In genomic region chr14:68640293-68640574, GRCh38 we compare ENCODE assay signal across 22 cellular contexts.
DNase-seq lines count a peak whose midpoint lies in the region; ATAC-seq, FAIRE-seq and TF ChIP-seq lines count a peak whose summit lies in the region.
"Had no signal": no experiment of that assay in that cellular context is flagged by ENCODE, and none has a peak within 500 bp of the region (broad histone marks: within the 10 kb centered on the region; RNA-seq: fewer than 3 reads in every experiment).

No MANE protein-coding gene starts in this region.

- no peak overlapping the region for H3K27ac ChIP-seq in K562 (ENCODE audit: extremely low read depth, low read depth, low read length)
- no peak overlapping the region for H3K27ac ChIP-seq in trophoblast cell (ENCODE audit: low read depth, low read length)

- peak overlapping the region; percentile 67 for H4K91ac ChIP-seq in trophoblast cell (ENCODE audit: low read depth, low read length)

- no peak overlapping the region for H4K8ac ChIP-seq in trophoblast cell (ENCODE audit: low read depth, low read length)

- no peak overlapping the region for H3K4ac ChIP-seq in trophoblast cell (ENCODE audit: low read depth, low read length)

- CTCF ChIA-PET in K562 (lab: Yijun Ruan, JAX; ENCODE audit: low intra/inter-chr PET ratio), result no interaction called here

- no peaks in the 10 kb centered on the region for H4K20me1 ChIP-seq in K562 (replicated peaks; ENCODE audit: control insufficient read depth, insufficient read depth, low read length)
- H4K20me1 ChIP-seq: BLaER1 treated with 17β-estradiol and CSF1 and Interleukin-3, amounts not matched to agents 10 nM and 100 nM had no signal

- H3K4me3 ChIP-seq in K562 (no peak overlapping the region), trophoblast cell (ENCODE audit: low read depth, low read length) (no peak overlapping the region)
- H3K4me3 ChIP-seq: A549; BLaER1 treated with 17β-estradiol and CSF1 and Interleukin-3, amounts not matched to agents 10 nM and 100 nM; HAP-1 had no signal

- no peak overlapping the region for H3K23ac ChIP-seq in trophoblast cell (ENCODE audit: low read length)

- TF ChIP-seq RAD21 in K562 (CRISPR knock-in tag; conservative IDR thresholded peaks at IDR 0.05 in 1 of 2, IDR thresholded peaks at IDR 0.05 in 1 of 2), result no peak

- no peak for TF ChIP-seq POLR2A in K562 (conservative IDR thresholded peaks at IDR 0.05)

- H3K9ac ChIP-seq in K562 (ENCODE audit: insufficient read depth in 1 of 2, low read depth in 2 of 2, low read length in 2 of 2) (no peak overlapping the region), trophoblast cell (ENCODE audit: low read length) (no peak overlapping the region)

- no peak for TF ChIP-seq EP300 in K562 (IDR thresholded peaks at IDR 0.05; ENCODE audit: low read length)

- H3K4me1 ChIP-seq in K562 (replicated peaks in 1 of 2; ENCODE audit: control insufficient read depth in 2 of 2, insufficient read depth in 2 of 2, low read length in 2 of 2), result peaks cover 0 to 4% of the 10 kb centered on the region in 2 experiments; a peak in 2 of 5 replicates
- peaks cover 15 to 28% of the 10 kb centered on the region in 2 experiments for H3K4me1 ChIP-seq in trophoblast cell (ENCODE audit: control insufficient read depth in 1 of 2, insufficient read depth in 2 of 2, low read length in 2 of 2)
- H3K4me1 ChIP-seq: BE2C, HAP-1 had no signal

- WGBS in K562 (ENCODE audit: insufficient coverage, low coverage, missing lambda C conversion rate), result 40% methylated on average over 2 of the region's 2 CpGs
- no CpG with 5 or more reads among the region's 2 CpGs for WGBS in trophoblast cell (ENCODE audit: extremely low coverage, insufficient coverage, insufficient read length)

- no peak overlapping the region for H2AFZ ChIP-seq in K562 (ENCODE audit: low read depth, low read length)
- no peak overlapping the region for H2AFZ ChIP-seq in trophoblast cell (ENCODE audit: insufficient read depth, low read length, poor library complexity)

- DNase-seq in HTR-8/SVneo (ENCODE audit: insufficient read length, low spot score), result no peak
- DNase-seq in K562 (ENCODE audit: extremely low read depth in 1 of 4, low spot score in 3 of 4), result no peak
- DNase-seq in trophoblast cell, result no peak
- no peak for DNase-seq in anterior cingulate cortex (lab: John Stamatoyannopoulos, UW)
- DNase-seq in NCI-H82 (lab: John Stamatoyannopoulos, UW), result no peak
- DNase-seq: 8988T; ACHN; AML-193; BE2C; CD4-positive, alpha-beta T cell; CD8-positive, alpha-beta memory T cell; DMS53; DND-41; GOT3; HFFc6 had no signal

- no peak overlapping the region for H2BK5ac ChIP-seq in trophoblast cell (ENCODE audit: low read depth, low read length, poor library complexity)

- no peak overlapping the region for H2BK120ac ChIP-seq in trophoblast cell (ENCODE audit: insufficient read depth, low read length, poor library complexity)

- no peaks in the 10 kb centered on the region for H3K79me2 ChIP-seq in K562 (ENCODE audit: control insufficient read depth, insufficient read depth, low read length)
- H3K79me2 ChIP-seq in trophoblast cell (ENCODE audit: control insufficient read depth, insufficient read depth, low read length, poor library complexity), result no peaks in the 10 kb centered on the region

- no TSS peak for BruUV-seq in K562 (replicated peaks; lab: Mats Ljungman, UMichigan)

- peaks cover 27% of the 10 kb centered on the region for H3K79me1 ChIP-seq in trophoblast cell (ENCODE audit: low read length)

- no peak overlapping the region for H3K14ac ChIP-seq in trophoblast cell (ENCODE audit: low read length)

- no peaks in the 10 kb centered on the region for H3K9me3 ChIP-seq in K562 (replicated peaks; ENCODE audit: control insufficient read depth, insufficient read depth, low read depth, low read length)
- H3K9me3 ChIP-seq in trophoblast cell (ENCODE audit: insufficient read depth, low read depth, low read length), result peaks cover 1% of the 10 kb centered on the region
- H3K9me3 ChIP-seq: BE2C had no signal

- POLR2A ChIA-PET in K562 (lab: Yijun Ruan, JAX), result interaction anchor here (1.2 kb wide), 1 partner anchor 20 kb away, joined by 3 read pairs; no protein-coding TSS in a partner anchor

- no peak overlapping the region for H4K12ac ChIP-seq in trophoblast cell (ENCODE audit: low read depth, low read length)

- no peaks in the 10 kb centered on the region for H3K9me1 ChIP-seq in K562 (ENCODE audit: control insufficient read depth, insufficient read depth, low read length)

- FAIRE-seq in HTR-8/SVneo (lab: Jason Lieb, UNC) (peak; percentile 36), K562 (lab: Jason Lieb, UNC) (no peak)
- FAIRE-seq: A549, G401.6, GM12892, H54 had no signal

- in situ Hi-C loops in K562 (cut with MboI), result no loop called here

- H3K4me2 ChIP-seq in K562 (ENCODE audit: insufficient read depth, low read length), result no peak overlapping the region
- no peak overlapping the region for H3K4me2 ChIP-seq in trophoblast cell (ENCODE audit: low read length)
- H3K4me2 ChIP-seq: A549 had no signal

- no peak for ATAC-seq in K562
- no peak for ATAC-seq in HG02642 (IDR thresholded peaks at IDR 0.05; ENCODE audit: poor library complexity, unreplicated experiment)
- ATAC-seq: A549 had no signal

- intact Hi-C loops in K562 (cut with micrococcal nuclease), result no loop called here

- H3K36me3 ChIP-seq in K562 (ENCODE audit: control insufficient read depth, insufficient read depth, low read length) (no peaks in the 10 kb centered on the region), trophoblast cell (ENCODE audit: control insufficient read depth in 1 of 2, insufficient read depth in 2 of 2, low read length in 2 of 2) (no peaks in the 10 kb centered on the region)
- H3K36me3 ChIP-seq: BE2C, HAP-1 had no signal

- no peak for TF ChIP-seq CTCF in K562 (IDR thresholded peaks at IDR 0.05 in 2 of 3, conservative IDR thresholded peaks at IDR 0.05 in 1 of 3; ENCODE audit: insufficient read depth in 2 of 3, low read depth in 1 of 3, low read length in 3 of 3)

- H2BK12ac ChIP-seq in trophoblast cell (ENCODE audit: low read length), result peak overlapping the region; percentile 44

- no peaks in the 10 kb centered on the region for H3K27me3 ChIP-seq in K562 (ENCODE audit: control insufficient read depth in 2 of 2, insufficient read depth in 2 of 2, low read length in 2 of 2)
- H3K27me3 ChIP-seq in trophoblast cell (ENCODE audit: insufficient read depth, low read length), result no peaks in the 10 kb centered on the region
- H3K27me3 ChIP-seq: BE2C; BLaER1 treated with 17β-estradiol and CSF1 and Interleukin-3, amounts not matched to agents 10 nM and 100 nM had no signal

- H3K18ac ChIP-seq in trophoblast cell (ENCODE audit: low read length), result no peak overlapping the region

- H2AK5ac ChIP-seq in trophoblast cell (ENCODE audit: low read length), result no peak overlapping the region

TF ChIP-seq in K562, 482 proteins besides CTCF, POLR2A, EP300 and RAD21:
- TF ChIP-seq ZFPM2 (CRISPR knock-in tag; IDR thresholded peaks at IDR 0.05) (no peak), RBM25 (IDR thresholded peaks at IDR 0.05; ENCODE audit: low read depth, low read length, severe bottlenecking) (peak; percentile 56)
